ENCODE assay signal across 23 cellular contexts in the genomic region with DNA sequence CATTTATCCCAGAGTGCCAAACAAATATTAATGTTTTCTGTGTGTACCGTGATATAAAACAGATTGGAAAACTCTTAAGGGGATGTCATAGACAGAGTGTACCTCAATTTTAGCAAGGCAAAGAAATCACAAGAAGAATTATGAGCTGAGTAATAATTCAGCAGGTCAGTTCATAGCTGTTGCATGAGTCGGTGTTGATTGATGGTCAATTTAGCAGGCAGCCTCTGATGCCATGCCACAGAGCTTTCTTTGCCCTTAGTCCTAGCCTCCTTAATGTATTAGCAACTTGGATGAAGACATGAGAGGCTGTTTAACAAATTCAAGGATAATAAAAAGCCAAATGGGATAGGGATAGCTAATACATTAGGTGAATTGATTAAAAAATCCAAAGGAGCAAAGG. TPM values are rescaled to one million over a fixed set of nuclear protein-coding genes. Genes with fewer than 3 reads are reported as not detected.
DNase-seq lines count a peak whose midpoint lies in the region; ATAC-seq and TF ChIP-seq lines count a peak whose summit lies in the region.
"Had no signal": no experiment of that assay in that cellular context is flagged by ENCODE, and none has a peak within 500 bp of the region (broad histone marks: within the 10 kb centered on the region; RNA-seq: fewer than 3 reads in every experiment).

No MANE protein-coding gene starts in this region.

- intact Hi-C loops in CD4-positive, alpha-beta memory T cell (cut with micrococcal nuclease), result loop anchor here (10.0 kb wide), 2 partner anchors 406 to 446 kb away; a partner anchor contains a TSS
- intact Hi-C loops in Right ventricle myocardium superior (cut with DNase I), result no loop called here

- H3K4me3 ChIP-seq in CD4-positive, alpha-beta memory T cell (ENCODE audit: low read length in 2 of 2), result no peak overlapping the region
- H3K4me3 ChIP-seq: adrenal gland, neural progenitor cell had no signal

- peaks cover 6 to 29% (median 16%) of the 10 kb centered on the region in 4 donors for H3K4me1 Mint-ChIP-seq in CD4-positive, alpha-beta memory T cell

- peaks cover 61 to 65% of the 10 kb centered on the region in 2 donors for H3K36me3 Mint-ChIP-seq in CD4-positive, alpha-beta memory T cell

- no peaks in the 10 kb centered on the region for H3K9me3 Mint-ChIP-seq in CD4-positive, alpha-beta memory T cell
- H3K9me3 Mint-ChIP-seq: central memory CD8-positive, alpha-beta T cell; neural progenitor cell had no signal

- peaks cover 1% of the 10 kb centered on the region for H3K4me1 ChIP-seq in CD4-positive, alpha-beta memory T cell (ENCODE audit: insufficient read depth, low read length)

- H3K27ac Mint-ChIP-seq in CD4-positive, alpha-beta memory T cell, result peak overlapping the region in 1 of 7 donors; percentile 22
- H3K27ac Mint-ChIP-seq: activated CD4-positive, alpha-beta T cell treated with anti-CD3 and anti-CD28 coated beads for 36 hours; neural progenitor cell had no signal

- no peaks in the 10 kb centered on the region for H3K27me3 ChIP-seq in CD4-positive, alpha-beta memory T cell (ENCODE audit: insufficient read depth, low read length)
- H3K27me3 ChIP-seq: adrenal gland, neural progenitor cell had no signal

- H3K27ac ChIP-seq in CD4-positive, alpha-beta memory T cell (ENCODE audit: low read depth, low read length), result no peak overlapping the region
- H3K27ac ChIP-seq: adrenal gland, neural progenitor cell had no signal

- H3K9me3 ChIP-seq in CD4-positive, alpha-beta memory T cell (ENCODE audit: control insufficient read depth in 1 of 2, low read length in 2 of 2), result no peaks in the 10 kb centered on the region
- H3K9me3 ChIP-seq: adrenal gland had no signal

- H3K27me3 Mint-ChIP-seq in CD4-positive, alpha-beta memory T cell, result no peaks in the 10 kb centered on the region
- H3K27me3 Mint-ChIP-seq: activated CD4-positive, alpha-beta T cell treated with anti-CD3 and anti-CD28 coated beads for 36 hours; central memory CD8-positive, alpha-beta T cell had no signal

- no peak overlapping the region for H3K4me3 Mint-ChIP-seq in CD4-positive, alpha-beta memory T cell
- H3K4me3 Mint-ChIP-seq: activated CD4-positive, alpha-beta T cell treated with anti-CD3 and anti-CD28 coated beads for 36 hours; central memory CD8-positive, alpha-beta T cell; neural progenitor cell had no signal

- ATAC-seq in SK-N-SH treated with all-trans-retinoic acid at 6 μM for 48 hours, result peak; percentile 80
- no peak for ATAC-seq in Right ventricle myocardium superior (ENCODE audit: poor library complexity)
- ATAC-seq: activated CD4-positive, alpha-beta T cell treated with anti-CD3 and anti-CD28 coated beads for 36 hours had no signal

- POLR2A ChIA-PET in CD4-positive, alpha-beta memory T cell (lab: Charles Lee; ENCODE audit: partially characterized antibody), result no interaction called here

- CTCF ChIA-PET in CD4-positive, alpha-beta memory T cell (lab: Charles Lee; ENCODE audit: partially characterized antibody), result interaction anchor here (1.0 to 1.7 kb wide), 4 partner anchors 9 to 23 kb away, joined by 3 to 9 read pairs (median 5); no protein-coding TSS in a partner anchor

- DNase-seq in A172 (ENCODE audit: low spot score) (peak; percentile 67), HS-5 (ENCODE audit: low read depth) (peak; percentile 14), iris pigment epithelial cell (ENCODE audit: low read depth) (peak; percentile 59), NCI-H1417 (lab: John Stamatoyannopoulos, UW) (no peak), hippocampal formation (lab: John Stamatoyannopoulos, UW) (no peak), Right ventricle myocardium superior (no peak)
- DNase-seq in CD4-positive, alpha-beta memory T cell, result no peak
- DNase-seq: 8988T; activated CD4-positive, alpha-beta T cell treated with anti-CD3 and anti-CD28 coated beads for 36 hours; activated gamma-delta T cell; adrenal gland; DMS53; effector CD4-positive, alpha-beta T cell; GOT3; KBM-7; kidney; NCI-H1092 treated with DMSO at 0.1 percent for 48 hours; NCI-H2107; NCI-H526; stimulated activated CD4-positive, alpha-beta T cell treated with anti-CD3 and anti-CD28 coated beads, Interleukin-12 subunit alpha, Interleukin-12 subunit beta, amount 100 ng/mL, for 4 hours had no signal

- H3K36me3 ChIP-seq in CD4-positive, alpha-beta memory T cell (ENCODE audit: insufficient read depth, low read length), result peaks cover 20% of the 10 kb centered on the region

TF ChIP-seq in SK-N-SH treated with all-trans-retinoic acid at 6 μM for 48 hours, 23 proteins besides CTCF, POLR2A, EP300 and RAD21:
- TF ChIP-seq ISL1 (CRISPR knock-in tag; IDR thresholded peaks at IDR 0.05) (peak; percentile 41; the same call in 1 of the 2 replicates), ZFP30 (CRISPR knock-in tag; IDR thresholded peaks at IDR 0.05) (no peak), PPARA (CRISPR knock-in tag; IDR thresholded peaks at IDR 0.05; ENCODE audit: borderline replicate concordance) (no peak)

RNA-seq across cellular contexts. Expression of a gene that starts 6.8 kb away (rescaled TPM):
- 47.5 and 48.4 TPM in 2 replicates for total RNA-seq in A172 (2014; rRNA removed; shearing (Covaris generic))
- 10 to 100 TPM; 25.5 to 26.6 TPM for total RNA-seq in CD4-positive, alpha-beta memory T cell
- polyA plus RNA-seq in CD4-positive, alpha-beta memory T cell, result 10 to 100 TPM; 13.9 to 24.9 TPM
- 13.7 TPM for total RNA-seq in Right ventricle myocardium superior

RNA-seq across cellular contexts. Expression of a gene that starts 6.9 kb away (rescaled TPM):
- total RNA-seq in A172 (2014; rRNA removed; shearing (Covaris generic)), result 87.3 and 136 TPM in 2 replicates
- total RNA-seq in CD4-positive, alpha-beta memory T cell, result 10 to 100 TPM; 49.0 to 54.0 TPM
- 100 to 1,000 TPM in 1 of 2 donors, 10 to 100 TPM in 1; 70.2 to 107 TPM for polyA plus RNA-seq in CD4-positive, alpha-beta memory T cell
- 37.6 TPM for total RNA-seq in Right ventricle myocardium superior

Comparison
In these comparisons a context has a peak if more than half of its experiments do, and no peak if none do; other contexts are left out.
1. DNase-seq: peak in A172 (single experiment), HS-5 (single experiment) and iris pigment epithelial cell (single experiment); none in CD4-positive, alpha-beta memory T cell (0 of 5), NCI-H1417 (0 of 3), hippocampal formation (0 of 2) and Right ventricle myocardium superior (single experiment).